Comparison of ENCODE assay signal across 18 cellular contexts in genomic region chr9:94859226-94859625, GRCh38.
"Had no signal": no experiment of that assay in that cellular context is flagged by ENCODE, and none has a peak within 500 bp of the region (broad histone marks: within the 10 kb centered on the region; RNA-seq: fewer than 3 reads in every experiment).

No MANE protein-coding gene starts in this region.

- ATAC-seq: activated CD8-positive, alpha-beta T cell treated with anti-CD3 and anti-CD28 coated beads for 36 hours; activated naive CD8-positive, alpha-beta T cell treated with anti-CD3 and anti-CD28 coated beads, Interleukin-2, amount 50 U/mL, for 24 hours; heart left ventricle; mucosa of descending colon; naive thymus-derived CD8-positive, alpha-beta T cell had no signal

- H3K27me3 ChIP-seq: ascending aorta, heart left ventricle, suprapubic skin, transverse colon, uterus had no signal

- H3K27me3 Mint-ChIP-seq: activated CD8-positive, alpha-beta T cell treated with anti-CD3 and anti-CD28 coated beads for 36 hours; activated naive CD8-positive, alpha-beta T cell treated with anti-CD3 and anti-CD28 coated beads, Interleukin-2, amount 50 U/mL, for 24 hours had no signal

- H3K4me3 ChIP-seq: ascending aorta, coronary artery, heart left ventricle, mucosa of descending colon, suprapubic skin, transverse colon, uterus had no signal

- DNase-seq: activated CD4-positive, alpha-beta T cell treated with anti-CD3 and anti-CD28 coated beads, Interleukin-2, amount 10 ng/mL, durations not matched to agents 24 days and 14 days; activated CD8-positive, alpha-beta T cell treated with anti-CD3 and anti-CD28 coated beads for 36 hours; activated naive CD4-positive, alpha-beta T cell treated with anti-CD3 and anti-CD28 coated beads for 36 hours; activated naive CD8-positive, alpha-beta T cell treated with anti-CD3 and anti-CD28 coated beads, Interleukin-2, amount 50 U/mL, for 24 hours; activated T-cell treated with anti-CD3 and anti-CD28 coated beads, Interleukin-2, amount 50 U/mL, for 1 hour; heart left ventricle; left ventricle myocardium superior; mucosa of descending colon; naive thymus-derived CD8-positive, alpha-beta T cell; stimulated activated CD4-positive, alpha-beta T cell treated with anti-CD3 and anti-CD28 coated beads, Interleukin-2, amount 100 ng/mL, for 24 hours; T-helper 1 cell; T1000; transverse colon; uterus had no signal

- H3K4me3 Mint-ChIP-seq: activated CD8-positive, alpha-beta T cell treated with anti-CD3 and anti-CD28 coated beads for 36 hours; activated naive CD4-positive, alpha-beta T cell treated with anti-CD3 and anti-CD28 coated beads for 36 hours; activated naive CD8-positive, alpha-beta T cell treated with anti-CD3 and anti-CD28 coated beads, Interleukin-2, amount 50 U/mL, for 24 hours had no signal

- H3K27ac Mint-ChIP-seq: activated naive CD4-positive, alpha-beta T cell treated with anti-CD3 and anti-CD28 coated beads for 36 hours; activated naive CD8-positive, alpha-beta T cell treated with anti-CD3 and anti-CD28 coated beads, Interleukin-2, amount 50 U/mL, for 24 hours; activated T-helper 2 cell treated with anti-CD3 and anti-CD28 coated beads, Interferon-gamma antibody, Interleukin-2, Interleukin-4, amounts not matched to agents 10 μg/mL and 5 μg/mL and 100 μg/mL, durations not matched to agents 14 hours and 24 hours and 36 hours had no signal

- H3K9me3 ChIP-seq: ascending aorta, mucosa of descending colon, suprapubic skin, transverse colon, uterus had no signal

- H3K27ac ChIP-seq: ascending aorta, coronary artery, heart left ventricle, suprapubic skin, transverse colon had no signal

- H3K36me3 ChIP-seq: ascending aorta, heart left ventricle, suprapubic skin, transverse colon, uterus had no signal

- H3K9me3 Mint-ChIP-seq: activated CD8-positive, alpha-beta T cell treated with anti-CD3 and anti-CD28 coated beads for 36 hours had no signal
